29 cellular contexts compared by ENCODE assay signal in the genomic region with DNA sequence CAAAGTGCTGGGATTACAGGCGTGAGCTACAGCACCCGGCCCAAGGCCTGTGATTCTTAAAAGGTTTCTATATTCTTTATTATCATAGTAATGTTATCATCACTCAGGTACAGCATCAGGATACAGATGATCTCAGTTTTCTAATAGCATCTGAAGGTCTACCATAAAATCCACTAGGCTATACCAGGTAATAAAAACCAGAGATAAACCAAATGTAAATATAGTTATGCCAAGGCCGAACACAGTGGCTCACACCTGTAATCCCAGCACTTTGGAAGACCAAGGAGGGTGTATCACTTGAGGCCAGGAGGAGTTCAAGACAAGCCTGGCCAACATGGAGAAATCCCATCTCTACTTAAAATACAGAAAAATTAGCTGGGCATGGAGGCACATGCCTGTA.
"Had no signal": no experiment of that assay in that cellular context is flagged by ENCODE, and none has a peak within 500 bp of the region (broad histone marks: within the 10 kb centered on the region; RNA-seq: fewer than 3 reads in every experiment).

No MANE protein-coding gene starts in this region.

- H3K27ac Mint-ChIP-seq: stimulated activated effector memory CD8-positive, alpha-beta T cell treated with anti-CD3 and anti-CD28 coated beads, Interleukin-12 subunit alpha, Interleukin-12 subunit beta, amount 100 ng/mL, for 72 hours; stimulated activated memory B cell treated with anti-CD40 and anti-IgM and Interleukin-4, amounts not matched to agents 10 μg/mL and 1 μg/mL and 100 μg/mL, for 72 hours; stimulated activated naive B cell treated with anti-CD40 and anti-IgM and Interleukin-4, amounts not matched to agents 10 μg/mL and 1 μg/mL and 100 μg/mL, for 72 hours; stimulated activated naive CD8-positive, alpha-beta T cell treated with anti-CD3 and anti-CD28 coated beads, Interleukin-15, amount 100 ng/mL, for 72 hours; stimulated activated naive CD8-positive, alpha-beta T cell treated with anti-CD3 and anti-CD28 coated beads, Interleukin-15, Interleukin-2, amounts not matched to agents 100 ng/mL and 50 ng/mL, for 24 hours; type B pancreatic cell had no signal

- H3K27ac ChIP-seq: stomach, suprapubic skin, testis, thoracic aorta, thyroid gland, tibial artery, tibial nerve, transverse colon, upper lobe of left lung, upper lobe of right lung, uterus, vagina had no signal

- H3K9me3 ChIP-seq: stomach, suprapubic skin, testis, thoracic aorta, thyroid gland, tibial artery, tibial nerve, transverse colon, upper lobe of left lung, upper lobe of right lung, uterus, vagina had no signal

- FAIRE-seq: urothelium cell line had no signal

- H3K4me1 ChIP-seq: testis, tibial artery, transverse colon, upper lobe of left lung, upper lobe of right lung, uterus had no signal

- H3K4me3 Mint-ChIP-seq: stimulated activated effector memory CD8-positive, alpha-beta T cell treated with anti-CD3 and anti-CD28 coated beads, Interleukin-12 subunit alpha, Interleukin-12 subunit beta, amount 100 ng/mL, for 72 hours; stimulated activated memory B cell treated with anti-CD40 and anti-IgM and Interleukin-4, amounts not matched to agents 10 μg/mL and 1 μg/mL and 100 μg/mL, for 72 hours; stimulated activated naive B cell treated with anti-CD40 and anti-IgM and Interleukin-4, amounts not matched to agents 10 μg/mL and 1 μg/mL and 100 μg/mL, for 72 hours; stimulated activated naive CD8-positive, alpha-beta T cell treated with anti-CD3 and anti-CD28 coated beads, Interleukin-15, amount 100 ng/mL, for 72 hours; stimulated activated naive CD8-positive, alpha-beta T cell treated with anti-CD3 and anti-CD28 coated beads, Interleukin-15, Interleukin-2, amounts not matched to agents 100 ng/mL and 50 ng/mL, for 24 hours; type B pancreatic cell had no signal

- ATAC-seq: stimulated activated effector memory CD8-positive, alpha-beta T cell treated with anti-CD3 and anti-CD28 coated beads, Interleukin-12 subunit alpha, Interleukin-12 subunit beta, amount 100 ng/mL, for 72 hours; stimulated activated memory B cell treated with anti-CD40 and anti-IgM and Interleukin-4, amounts not matched to agents 10 μg/mL and 1 μg/mL and 100 μg/mL, for 72 hours; stimulated activated naive B cell treated with anti-CD40 and anti-IgM and Interleukin-4, amounts not matched to agents 10 μg/mL and 1 μg/mL and 100 μg/mL, for 72 hours; stimulated activated naive CD8-positive, alpha-beta T cell treated with anti-CD3 and anti-CD28 coated beads, Interleukin-15, amount 100 ng/mL, for 72 hours; stimulated activated naive CD8-positive, alpha-beta T cell treated with anti-CD3 and anti-CD28 coated beads, Interleukin-15, Interleukin-2, amounts not matched to agents 100 U/mL and 50 U/mL, for 24 hours; upper lobe of right lung had no signal

- H3K27me3 Mint-ChIP-seq: stimulated activated memory B cell treated with anti-CD40 and anti-IgM and Interleukin-4, amounts not matched to agents 10 μg/mL and 1 μg/mL and 100 μg/mL, for 72 hours; stimulated activated naive B cell treated with anti-CD40 and anti-IgM and Interleukin-4, amounts not matched to agents 10 μg/mL and 1 μg/mL and 100 μg/mL, for 72 hours; stimulated activated naive CD8-positive, alpha-beta T cell treated with anti-CD3 and anti-CD28 coated beads, Interleukin-15, amount 100 ng/mL, for 72 hours; stimulated activated naive CD8-positive, alpha-beta T cell treated with anti-CD3 and anti-CD28 coated beads, Interleukin-15, Interleukin-2, amounts not matched to agents 100 ng/mL and 50 ng/mL, for 24 hours; type B pancreatic cell had no signal

- H3K27me3 ChIP-seq: stomach, suprapubic skin, testis, thyroid gland, tibial artery, tibial nerve, transverse colon, upper lobe of left lung, upper lobe of right lung, uterus, vagina had no signal

- DNase-seq: stimulated activated CD4-positive, alpha-beta T cell treated with anti-CD3 and anti-CD28 coated beads, Interleukin-2, amount 100 ng/mL, for 48 hours; stimulated activated CD4-positive, alpha-beta T cell treated with anti-CD3 and anti-CD28 coated beads, Interleukin-4, amount 100 ng/mL, for 1 hour; stimulated activated CD4-positive, alpha-beta T cell treated with anti-CD3 and anti-CD28 coated beads, Interleukin-4, amount 100 ng/mL, for 24 hours; stimulated activated CD4-positive, alpha-beta T cell treated with anti-CD3 and anti-CD28 coated beads, Interleukin-4, amount 100 ng/mL, for 4 hours; stimulated activated CD8-positive, alpha-beta memory T cell treated with anti-CD3 and anti-CD28 coated beads, Interleukin-4, amount 100 ng/mL, for 48 hours; stimulated activated naive B cell treated with anti-CD40 and anti-IgM and Interleukin-4, amounts not matched to agents 10 μg/mL and 1 μg/mL and 100 μg/mL, for 72 hours; stimulated activated naive CD4-positive, alpha-beta T cell; stimulated activated naive CD4-positive, alpha-beta T cell treated with Interleukin-2 at 50 U/mL for 16 hours; stimulated activated naive CD8-positive, alpha-beta T cell treated with anti-CD3 and anti-CD28 coated beads, Interleukin-15, amount 100 ng/mL, for 72 hours; stimulated activated naive CD8-positive, alpha-beta T cell treated with anti-CD3 and anti-CD28 coated beads, Interleukin-15, Interleukin-2, amounts not matched to agents 100 U/mL and 50 U/mL, for 24 hours; stomach; substantia nigra; testis; thyroid gland; tibial artery; transverse colon; trophoblast cell; upper lobe of left lung; upper lobe of right lung; uterus had no signal

- H3K36me3 ChIP-seq: uterus had no signal

- H3K9me3 Mint-ChIP-seq: stimulated activated effector memory CD8-positive, alpha-beta T cell treated with anti-CD3 and anti-CD28 coated beads, Interleukin-12 subunit alpha, Interleukin-12 subunit beta, amount 100 ng/mL, for 72 hours; stimulated activated memory B cell treated with anti-CD40 and anti-IgM and Interleukin-4, amounts not matched to agents 10 μg/mL and 1 μg/mL and 100 μg/mL, for 72 hours; stimulated activated naive B cell treated with anti-CD40 and anti-IgM and Interleukin-4, amounts not matched to agents 10 μg/mL and 1 μg/mL and 100 μg/mL, for 72 hours; stimulated activated naive CD8-positive, alpha-beta T cell treated with anti-CD3 and anti-CD28 coated beads, Interleukin-15, amount 100 ng/mL, for 72 hours; stimulated activated naive CD8-positive, alpha-beta T cell treated with anti-CD3 and anti-CD28 coated beads, Interleukin-15, Interleukin-2, amounts not matched to agents 100 ng/mL and 50 ng/mL, for 24 hours; type B pancreatic cell had no signal

- H3K4me3 ChIP-seq: stomach, suprapubic skin, testis, thoracic aorta, thyroid gland, tibial artery, tibial nerve, transverse colon, upper lobe of left lung, upper lobe of right lung, uterus, vagina had no signal
